8 cellular contexts compared by ENCODE assay signal in genomic region chr5:6632324-6632930, GRCh38. TPM values are rescaled to one million over a fixed set of nuclear protein-coding genes. Genes with fewer than 3 reads are reported as not detected.
DNase-seq lines count a peak whose midpoint lies in the region; ATAC-seq and TF ChIP-seq lines count a peak whose summit lies in the region.

No MANE protein-coding gene starts in this region.

- H2BK12ac ChIP-seq in mesenchymal stem cell (ENCODE audit: low read length in 2 of 2) = no peak overlapping the region

- WGBS in mesenchymal stem cell = 1% methylated on average over 35 of the region's 40 CpGs

- no peak overlapping the region for H3K14ac ChIP-seq in mesenchymal stem cell (ENCODE audit: low read length in 2 of 2)

- H3K79me1 ChIP-seq in mesenchymal stem cell (replicated peaks; ENCODE audit: low read length, poor library complexity, severe bottlenecking) = peaks cover 22% of the 10 kb centered on the region

- peak overlapping the region; percentile 58 for H2BK120ac ChIP-seq in mesenchymal stem cell (ENCODE audit: low read depth, low read length)

- H3K9me3 ChIP-seq in colonic mucosa (no peaks in the 10 kb centered on the region), mesenchymal stem cell (ENCODE audit: control insufficient read depth, low read length) (no peaks in the 10 kb centered on the region), vagina (no peaks in the 10 kb centered on the region)

- peak overlapping the region; percentile 18 for H2AFZ ChIP-seq in mesenchymal stem cell (ENCODE audit: low read depth, low read length)

- H3K23ac ChIP-seq in mesenchymal stem cell (ENCODE audit: low read length in 2 of 2) = peak overlapping the region; percentile 20 to 31

- peak overlapping the region; percentile 81 for H3K27ac ChIP-seq in colonic mucosa
- H3K27ac ChIP-seq in mesenchymal stem cell (ENCODE audit: low read length, poor library complexity, severe bottlenecking) = peak overlapping the region; percentile 59
- peak overlapping the region; percentile 89 for H3K27ac ChIP-seq in vagina

- no peak for TF ChIP-seq POLR2A in vagina (IDR thresholded peaks at IDR 0.05)

- H4K91ac ChIP-seq in mesenchymal stem cell (ENCODE audit: low read length) = no peak overlapping the region

- H4K8ac ChIP-seq in mesenchymal stem cell (ENCODE audit: low read length) = peak overlapping the region; percentile 82

- peak overlapping the region; percentile 99 for H2BK5ac ChIP-seq in mesenchymal stem cell (ENCODE audit: low read depth, low read length, poor library complexity, severe bottlenecking)

- no peak overlapping the region for H2AK5ac ChIP-seq in mesenchymal stem cell (ENCODE audit: low read length, severe bottlenecking)

- H3K27me3 ChIP-seq in colonic mucosa = no peaks in the 10 kb centered on the region
- H3K27me3 ChIP-seq in mesenchymal stem cell (ENCODE audit: control insufficient read depth in 1 of 2, insufficient read depth in 1 of 2, low read length in 2 of 2) = no peaks in the 10 kb centered on the region
- no peaks in the 10 kb centered on the region for H3K27me3 ChIP-seq in vagina

- ATAC-seq in GM18499 (IDR thresholded peaks at IDR 0.05; ENCODE audit: insufficient read depth, unreplicated experiment) (peak; percentile 9), HG02938 (IDR thresholded peaks at IDR 0.05; ENCODE audit: unreplicated experiment) (peak; percentile 16)

- H3K4me3 ChIP-seq in colonic mucosa (peak overlapping the region; percentile 99), mesenchymal stem cell (ENCODE audit: insufficient read depth in 1 of 2, low read depth in 1 of 2, low read length in 2 of 2) (peak overlapping the region; percentile 93 to 96), vagina (peak overlapping the region; percentile 72 to 81)

- peak; percentile 33 for DNase-seq in A172 (ENCODE audit: low spot score)
- DNase-seq in NOMO-1 treated with DMSO at 0.1 percent for 48 hours (lab: John Stamatoyannopoulos, UW; ENCODE audit: unreplicated experiment) = peak; percentile 56
- no peak for DNase-seq in colonic mucosa
- DNase-seq in mesenchymal stem cell = peak; percentile 54
- no peak for DNase-seq in vagina (ENCODE audit: extremely low spot score in 2 of 2)
- no peak for DNase-seq in KBM-7

- peak overlapping the region in 1 of 2 experiments; percentile 91 for H3K4ac ChIP-seq in mesenchymal stem cell (ENCODE audit: low read depth in 1 of 2, low read length in 2 of 2)

- peak overlapping the region; percentile 82 to 89 for H3K9ac ChIP-seq in colonic mucosa (ENCODE audit: low read depth in 2 of 2, low read length in 2 of 2)
- peak overlapping the region; percentile 100 for H3K9ac ChIP-seq in mesenchymal stem cell (ENCODE audit: low read length)

- peak overlapping the region; percentile 58 to 89 for H3K18ac ChIP-seq in mesenchymal stem cell (ENCODE audit: low read depth in 1 of 2, low read length in 2 of 2)

- H3K4me1 ChIP-seq in colonic mucosa (peaks cover 12% of the 10 kb centered on the region), mesenchymal stem cell (ENCODE audit: control insufficient read depth, insufficient read depth, low read depth, low read length) (peaks cover 5% of the 10 kb centered on the region), vagina (peaks cover 52% of the 10 kb centered on the region)

- TF ChIP-seq CTCF in colonic mucosa (IDR thresholded peaks at IDR 0.05) (no peak), vagina (IDR thresholded peaks at IDR 0.05) (no peak)

- intact Hi-C loops in colonic mucosa (cut with DNase I) (loop anchor here (5.0 kb wide), 1 partner anchor 115 kb away; no protein-coding TSS in a partner anchor), vagina (cut with DNase I) (no loop called here)

- no peaks in the 10 kb centered on the region for H3K36me3 ChIP-seq in colonic mucosa
- H3K36me3 ChIP-seq in mesenchymal stem cell (ENCODE audit: control insufficient read depth in 1 of 2, insufficient read depth in 2 of 2, low read depth in 1 of 2, low read length in 2 of 2) = peaks cover 22 to 42% of the 10 kb centered on the region in 2 experiments
- peaks cover 0 to 18% of the 10 kb centered on the region in 2 donors for H3K36me3 ChIP-seq in vagina

- in situ Hi-C loops in KBM-7 (cut with MboI; ENCODE audit: low pct_unique_long_range_greater_than_20kb, low sequenced_read_pairs) = no loop called here

- H3K4me2 ChIP-seq in mesenchymal stem cell (ENCODE audit: low read length, poor library complexity, severe bottlenecking) = peak overlapping the region; percentile 81

- H2BK15ac ChIP-seq in mesenchymal stem cell (ENCODE audit: low read depth, poor library complexity, severe bottlenecking) = peak overlapping the region; percentile 97

RNA-seq across cellular contexts. Expression of gene NSUN2, which starts 0.4 kb away (rescaled TPM):
- total RNA-seq in A172 (2014; rRNA removed; shearing (Covaris generic)) = 78.1 and 95.3 TPM in 2 replicates
- total RNA-seq in colonic mucosa (10 to 100 TPM; 46.9 to 69.9 TPM), vagina (43.2 TPM)
- polyA plus RNA-seq in mesenchymal stem cell (2013, experiment 1 of 2) = 23.3 TPM
- polyA plus RNA-seq in mesenchymal stem cell (2013, experiment 2 of 2) = 22.9 TPM

RNA-seq across cellular contexts. Expression of gene SRD5A1, which starts 0.8 kb away (rescaled TPM):
- total RNA-seq in A172 (2014; rRNA removed; shearing (Covaris generic)) = 51.3 and 62.8 TPM in 2 replicates
- 10 to 100 TPM; 15.9 to 17.4 TPM for total RNA-seq in colonic mucosa
- polyA plus RNA-seq in mesenchymal stem cell (2013, experiment 1 of 2) = 16.0 TPM
- 17.1 TPM for polyA plus RNA-seq in mesenchymal stem cell (2013, experiment 2 of 2)
- 45.4 TPM for total RNA-seq in vagina

Comparison
In these comparisons a context has a peak if more than half of its experiments do, and no peak if none do; other contexts are left out.
1. DNase-seq: peak in A172 (single experiment), NOMO-1 treated with DMSO at 0.1 percent for 48 hours (single experiment) and mesenchymal stem cell (single experiment); none in colonic mucosa (single experiment), vagina (0 of 2) and KBM-7 (single experiment).
2. Peak in every context shown above with its lines, with median percentiles within 50 percentile points of each other: H3K27ac ChIP-seq and H3K4me3 ChIP-seq.